ENCODE assay signal across 1 cellular context in genomic region chr1:115668579-115668978, GRCh38.
TF ChIP-seq lines count a peak whose summit lies in the region.

No MANE protein-coding gene starts in this region.

TF ChIP-seq in SK-N-SH treated with all-trans-retinoic acid at 6 μM for 48 hours, 23 proteins besides CTCF, POLR2A, EP300 and RAD21 (continued from another document):
- no peak for TF ChIP-seq GLIS3 (CRISPR knock-in tag; IDR thresholded peaks at IDR 0.05)
